ENCODE assay signal across 8 cellular contexts in the genomic region with DNA sequence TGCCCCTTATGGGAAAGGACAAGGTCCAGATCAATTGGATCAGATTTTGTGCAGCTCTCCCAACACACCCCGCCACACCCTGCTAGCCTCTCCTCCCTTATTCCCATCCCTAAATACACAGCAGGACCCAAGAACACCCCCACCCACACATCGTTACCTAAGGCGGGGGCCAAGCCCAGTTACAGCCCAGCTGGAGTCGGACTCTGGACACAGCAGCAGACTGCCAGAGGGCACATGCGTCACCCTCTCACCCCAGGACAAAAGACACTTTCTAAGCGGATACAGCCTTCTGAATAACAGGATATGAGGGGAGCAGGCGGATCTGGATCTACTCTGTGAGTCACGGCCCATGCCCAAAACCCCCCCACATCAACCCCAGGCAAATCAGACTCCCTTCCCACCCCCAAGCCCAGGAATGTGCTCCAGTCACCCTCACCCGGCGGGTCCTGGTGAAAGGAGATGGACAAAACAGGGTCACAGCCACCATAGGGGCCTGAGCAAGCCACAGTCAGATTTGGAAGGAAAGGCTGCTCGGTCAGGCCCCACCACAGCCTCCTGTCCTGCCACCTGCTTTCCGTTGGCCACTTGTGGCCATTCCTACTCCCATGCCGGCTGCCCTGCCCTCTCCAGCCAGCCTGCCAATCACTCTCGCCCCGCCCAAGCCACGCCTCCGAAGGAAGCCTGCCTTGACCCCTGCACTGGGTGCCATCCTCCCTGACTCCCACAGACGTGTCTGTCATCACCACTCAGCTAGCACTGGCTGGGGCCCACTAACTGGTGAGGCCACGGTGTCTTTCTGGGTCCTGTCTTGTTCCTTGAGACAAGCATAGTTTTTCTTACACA. TPM values are rescaled to one million over a fixed set of nuclear protein-coding genes. Genes with fewer than 3 reads are reported as not detected.
DNase-seq lines count a peak whose midpoint lies in the region; ATAC-seq and TF ChIP-seq lines count a peak whose summit lies in the region.

No MANE protein-coding gene starts in this region.

- H3K27me3 Mint-ChIP-seq in nephron progenitor cell (ENCODE audit: low read depth, poor library complexity) = peaks cover 3% of the 10 kb centered on the region
- H3K27me3 Mint-ChIP-seq in activated T-helper 1 cell treated with anti-CD3 and anti-CD28 coated beads, Interleukin-12 subunit alpha, Interleukin-12 subunit beta, Interleukin-2, Interleukin-4 antibody, amounts not matched to agents 30 ng/mL and 10 ng/mL and 1 ng/mL, durations not matched to agents 14 hours and 24 hours and 36 hours (ENCODE audit: insufficient read depth) = peaks cover 2% of the 10 kb centered on the region

- H3K9me3 Mint-ChIP-seq in nephron progenitor cell = no peaks in the 10 kb centered on the region
- no peaks in the 10 kb centered on the region for H3K9me3 Mint-ChIP-seq in activated T-helper 1 cell treated with anti-CD3 and anti-CD28 coated beads, Interleukin-12 subunit alpha, Interleukin-12 subunit beta, Interleukin-2, Interleukin-4 antibody, amounts not matched to agents 30 ng/mL and 10 ng/mL and 1 ng/mL, durations not matched to agents 14 hours and 24 hours and 36 hours

- peak overlapping the region; percentile 76 for H3K27ac Mint-ChIP-seq in nephron progenitor cell
- H3K27ac Mint-ChIP-seq in activated T-helper 1 cell treated with anti-CD3 and anti-CD28 coated beads, Interleukin-12 subunit alpha, Interleukin-12 subunit beta, Interleukin-2, Interleukin-4 antibody, amounts not matched to agents 30 ng/mL and 10 ng/mL and 1 ng/mL, durations not matched to agents 14 hours and 24 hours and 36 hours = no peak overlapping the region

- TF ChIP-seq CTCF in fibroblast of pulmonary artery (IDR thresholded peaks at IDR 0.05; ENCODE audit: low read length, missing control alignments) (no peak), nephron progenitor cell (IDR thresholded peaks at IDR 0.05) (no peak)

- H3K4me3 Mint-ChIP-seq in nephron progenitor cell = peak overlapping the region; percentile 70
- no peak overlapping the region for H3K4me3 Mint-ChIP-seq in activated T-helper 1 cell treated with anti-CD3 and anti-CD28 coated beads, Interleukin-12 subunit alpha, Interleukin-12 subunit beta, Interleukin-2, Interleukin-4 antibody, amounts not matched to agents 30 ng/mL and 10 ng/mL and 1 ng/mL, durations not matched to agents 14 hours and 24 hours and 36 hours

- peak; percentile 81 for ATAC-seq in SK-N-SH treated with all-trans-retinoic acid at 6 μM for 48 hours
- ATAC-seq in HG02852 (IDR thresholded peaks at IDR 0.05; ENCODE audit: unreplicated experiment) = no peak
- ATAC-seq in HG03135 (IDR thresholded peaks at IDR 0.05; ENCODE audit: unreplicated experiment) = no peak

- H3K36me3 Mint-ChIP-seq in nephron progenitor cell (ENCODE audit: low read depth) = no peaks in the 10 kb centered on the region
- no peaks in the 10 kb centered on the region for H3K36me3 Mint-ChIP-seq in activated T-helper 1 cell treated with anti-CD3 and anti-CD28 coated beads, Interleukin-12 subunit alpha, Interleukin-12 subunit beta, Interleukin-2, Interleukin-4 antibody, amounts not matched to agents 30 ng/mL and 10 ng/mL and 1 ng/mL, durations not matched to agents 14 hours and 24 hours and 36 hours (ENCODE audit: low read depth)

- H3K4me3 ChIP-seq in fibroblast of pulmonary artery (replicated peaks; ENCODE audit: low read depth, low read length) = peak overlapping the region; percentile 90

- H3K4me1 Mint-ChIP-seq in nephron progenitor cell = peaks cover 61% of the 10 kb centered on the region
- no peaks in the 10 kb centered on the region for H3K4me1 Mint-ChIP-seq in activated T-helper 1 cell treated with anti-CD3 and anti-CD28 coated beads, Interleukin-12 subunit alpha, Interleukin-12 subunit beta, Interleukin-2, Interleukin-4 antibody, amounts not matched to agents 30 ng/mL and 10 ng/mL and 1 ng/mL, durations not matched to agents 14 hours and 24 hours and 36 hours (ENCODE audit: low read depth)

- DNase-seq in D341Med (ENCODE audit: low spot score) = peak; percentile 34
- DNase-seq in fibroblast of pulmonary artery (ENCODE audit: low read depth) = peak; percentile 97
- DNase-seq in nephron progenitor cell = peak; percentile 84
- no peak for DNase-seq in DMS 273 (lab: John Stamatoyannopoulos, UW; ENCODE audit: unreplicated experiment)
- DNase-seq in activated T-helper 1 cell treated with anti-CD3 and anti-CD28 coated beads, Interleukin-12 subunit alpha, Interleukin-12 subunit beta, Interleukin-2, Interleukin-4 antibody, amounts not matched to agents 30 ng/mL and 10 ng/mL and 1 ng/mL, durations not matched to agents 14 hours and 24 hours and 36 hours (ENCODE audit: low spot score) = no peak

- intact Hi-C loops in activated T-helper 1 cell treated with anti-CD3 and anti-CD28 coated beads, Interleukin-12 subunit alpha, Interleukin-12 subunit beta, Interleukin-2, Interleukin-4 antibody, amounts not matched to agents 30 ng/mL and 10 ng/mL and 1 ng/mL, durations not matched to agents 14 hours and 24 hours and 36 hours (cut with micrococcal nuclease) = no loop called here

TF ChIP-seq in SK-N-SH treated with all-trans-retinoic acid at 6 μM for 48 hours, 23 proteins besides CTCF, POLR2A, EP300 and RAD21 (continues in another document):
- TF ChIP-seq ZNF70 (CRISPR knock-in tag; IDR thresholded peaks at IDR 0.05) (no peak), ZNF565 (CRISPR knock-in tag; conservative IDR thresholded peaks at IDR 0.05; ENCODE audit: low read depth) (no peak), CSDC2 (CRISPR knock-in tag; IDR thresholded peaks at IDR 0.05) (no peak), RARB (CRISPR knock-in tag; IDR thresholded peaks at IDR 0.05) (peak; percentile 54; the same call in 1 of the 2 replicates), ESRRG (CRISPR knock-in tag; IDR thresholded peaks at IDR 0.05) (no peak), PPARA (CRISPR knock-in tag; IDR thresholded peaks at IDR 0.05; ENCODE audit: borderline replicate concordance) (no peak), TCF4 (CRISPR knock-in tag; IDR thresholded peaks at IDR 0.05; ENCODE audit: borderline replicate concordance) (no peak), GLIS3 (CRISPR knock-in tag; IDR thresholded peaks at IDR 0.05) (no peak), OSR1 (CRISPR knock-in tag; IDR thresholded peaks at IDR 0.05) (no peak)
- TF ChIP-seq, protein P1, sequence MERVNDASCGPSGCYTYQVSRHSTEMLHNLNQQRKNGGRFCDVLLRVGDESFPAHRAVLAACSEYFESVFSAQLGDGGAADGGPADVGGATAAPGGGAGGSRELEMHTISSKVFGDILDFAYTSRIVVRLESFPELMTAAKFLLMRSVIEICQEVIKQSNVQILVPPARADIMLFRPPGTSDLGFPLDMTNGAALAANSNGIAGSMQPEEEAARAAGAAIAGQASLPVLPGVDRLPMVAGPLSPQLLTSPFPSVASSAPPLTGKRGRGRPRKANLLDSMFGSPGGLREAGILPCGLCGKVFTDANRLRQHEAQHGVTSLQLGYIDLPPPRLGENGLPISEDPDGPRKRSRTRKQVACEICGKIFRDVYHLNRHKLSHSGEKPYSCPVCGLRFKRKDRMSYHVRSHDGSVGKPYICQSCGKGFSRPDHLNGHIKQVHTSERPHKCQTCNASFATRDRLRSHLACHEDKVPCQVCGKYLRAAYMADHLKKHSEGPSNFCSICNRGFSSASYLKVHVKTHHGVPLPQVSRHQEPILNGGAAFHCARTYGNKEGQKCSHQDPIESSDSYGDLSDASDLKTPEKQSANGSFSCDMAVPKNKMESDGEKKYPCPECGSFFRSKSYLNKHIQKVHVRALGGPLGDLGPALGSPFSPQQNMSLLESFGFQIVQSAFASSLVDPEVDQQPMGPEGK (CRISPR knock-in tag; IDR thresholded peaks at IDR 0.05; ENCODE audit: borderline replicate concordance) = peak; percentile 80
- TF ChIP-seq, protein P2, sequence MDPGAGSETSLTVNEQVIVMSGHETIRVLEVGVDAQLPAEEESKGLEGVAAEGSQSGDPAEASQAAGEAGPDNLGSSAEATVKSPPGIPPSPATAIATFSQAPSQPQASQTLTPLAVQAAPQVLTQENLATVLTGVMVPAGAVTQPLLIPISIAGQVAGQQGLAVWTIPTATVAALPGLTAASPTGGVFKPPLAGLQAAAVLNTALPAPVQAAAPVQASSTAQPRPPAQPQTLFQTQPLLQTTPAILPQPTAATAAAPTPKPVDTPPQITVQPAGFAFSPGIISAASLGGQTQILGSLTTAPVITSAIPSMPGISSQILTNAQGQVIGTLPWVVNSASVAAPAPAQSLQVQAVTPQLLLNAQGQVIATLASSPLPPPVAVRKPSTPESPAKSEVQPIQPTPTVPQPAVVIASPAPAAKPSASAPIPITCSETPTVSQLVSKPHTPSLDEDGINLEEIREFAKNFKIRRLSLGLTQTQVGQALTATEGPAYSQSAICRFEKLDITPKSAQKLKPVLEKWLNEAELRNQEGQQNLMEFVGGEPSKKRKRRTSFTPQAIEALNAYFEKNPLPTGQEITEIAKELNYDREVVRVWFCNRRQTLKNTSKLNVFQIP (CRISPR knock-in tag; IDR thresholded peaks at IDR 0.05; ENCODE audit: borderline replicate concordance, low read depth) = no peak; the same call in 1 of the 2 replicates

RNA-seq across cellular contexts. Expression of a gene that starts 4.0 kb away (rescaled TPM):
- not detected in 2 replicates for total RNA-seq in activated T-helper 1 cell treated with anti-CD3 and anti-CD28 coated beads, Interleukin-12 subunit alpha, Interleukin-12 subunit beta, Interleukin-2, Interleukin-4 antibody, amounts not matched to agents 30 ng/mL and 10 ng/mL and 1 ng/mL, durations not matched to agents 14 hours and 24 hours and 36 hours

RNA-seq across cellular contexts. Expression of a gene that starts 7.2 kb away (rescaled TPM):
- total RNA-seq in activated T-helper 1 cell treated with anti-CD3 and anti-CD28 coated beads, Interleukin-12 subunit alpha, Interleukin-12 subunit beta, Interleukin-2, Interleukin-4 antibody, amounts not matched to agents 30 ng/mL and 10 ng/mL and 1 ng/mL, durations not matched to agents 14 hours and 24 hours and 36 hours = 0.16 TPM in 1 of 2 replicates, not detected in the other

RNA-seq across cellular contexts. Expression of a gene that starts 18.3 kb away (rescaled TPM):
- total RNA-seq in activated T-helper 1 cell treated with anti-CD3 and anti-CD28 coated beads, Interleukin-12 subunit alpha, Interleukin-12 subunit beta, Interleukin-2, Interleukin-4 antibody, amounts not matched to agents 30 ng/mL and 10 ng/mL and 1 ng/mL, durations not matched to agents 14 hours and 24 hours and 36 hours = 2.5 and 5.1 TPM in 2 replicates

RNA-seq across cellular contexts. Expression of a gene that starts 19.3 kb away (rescaled TPM):
- total RNA-seq in activated T-helper 1 cell treated with anti-CD3 and anti-CD28 coated beads, Interleukin-12 subunit alpha, Interleukin-12 subunit beta, Interleukin-2, Interleukin-4 antibody, amounts not matched to agents 30 ng/mL and 10 ng/mL and 1 ng/mL, durations not matched to agents 14 hours and 24 hours and 36 hours = not detected in 2 replicates

RNA-seq across cellular contexts. Expression of a gene that starts 24.9 kb away (rescaled TPM):
- total RNA-seq in activated T-helper 1 cell treated with anti-CD3 and anti-CD28 coated beads, Interleukin-12 subunit alpha, Interleukin-12 subunit beta, Interleukin-2, Interleukin-4 antibody, amounts not matched to agents 30 ng/mL and 10 ng/mL and 1 ng/mL, durations not matched to agents 14 hours and 24 hours and 36 hours = 101 and 105 TPM in 2 replicates

Comparison
In these comparisons a context has a peak if more than half of its experiments do, and no peak if none do; other contexts are left out.
1. DNase-seq: peak in D341Med (single experiment), fibroblast of pulmonary artery (single experiment) and nephron progenitor cell (single experiment); none in DMS 273 (single experiment) and activated T-helper 1 cell treated with anti-CD3 and anti-CD28 coated beads, Interleukin-12 subunit alpha, Interleukin-12 subunit beta, Interleukin-2, Interleukin-4 antibody, amounts not matched to agents 30 ng/mL and 10 ng/mL and 1 ng/mL, durations not matched to agents 14 hours and 24 hours and 36 hours (single experiment).